In the genomic region with DNA sequence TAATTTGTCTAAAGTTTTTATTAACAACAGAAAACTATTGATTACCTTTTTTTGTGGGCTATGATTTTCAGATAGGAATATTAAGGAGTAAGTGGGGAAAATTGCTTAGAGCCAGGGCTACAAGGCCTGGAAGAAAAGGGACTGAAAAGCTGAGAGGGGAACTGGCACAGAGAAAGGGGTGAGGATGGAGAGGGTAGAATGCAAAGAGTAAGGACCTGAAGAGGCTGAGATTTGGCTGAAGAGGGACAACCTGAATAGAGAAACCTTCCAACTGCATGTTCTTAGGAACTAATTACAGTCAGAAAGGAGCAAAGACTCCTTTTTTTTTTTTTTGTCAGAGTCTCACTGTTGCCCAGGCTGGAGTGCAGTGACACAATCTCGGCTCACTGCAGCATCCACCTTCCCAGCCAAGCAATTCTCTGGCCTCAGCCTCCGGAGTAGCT, we compare ENCODE assay signal across 9 cellular contexts. TPM values are rescaled to one million over a fixed set of nuclear protein-coding genes. Genes with fewer than 3 reads are reported as not detected.
DNase-seq lines count a peak whose midpoint lies in the region; ATAC-seq and TF ChIP-seq lines count a peak whose summit lies in the region.
"Had no signal": no experiment of that assay in that cellular context is flagged by ENCODE, and none has a peak within 500 bp of the region (broad histone marks: within the 10 kb centered on the region; RNA-seq: fewer than 3 reads in every experiment).

No MANE protein-coding gene starts in this region.

- no peaks in the 10 kb centered on the region for H4K20me1 ChIP-seq in fibroblast of lung (ENCODE audit: control insufficient read depth, extremely low read depth, insufficient read depth, low read length)

- ATAC-seq in GM19455 (IDR thresholded peaks at IDR 0.05; ENCODE audit: unreplicated experiment) (no peak), HG02885 (IDR thresholded peaks at IDR 0.05; ENCODE audit: poor library complexity, unreplicated experiment) (no peak), GM19351 (IDR thresholded peaks at IDR 0.05; ENCODE audit: unreplicated experiment) (no peak)

- H3K27ac ChIP-seq in SJCRH30, result peak overlapping the region; percentile 81
- H3K27ac ChIP-seq in fibroblast of lung (ENCODE audit: insufficient read depth, low read length), result peak overlapping the region; percentile 77
- H3K27ac ChIP-seq in sigmoid colon, result peak overlapping the region; percentile 88 to 92 (median 90)

- peak overlapping the region; percentile 80 for H3K4me2 ChIP-seq in fibroblast of lung (ENCODE audit: extremely low read depth, insufficient read depth, low read length)

- no peak overlapping the region for H2AFZ ChIP-seq in fibroblast of lung (ENCODE audit: low read length)

- peaks cover 5% of the 10 kb centered on the region; the same call in 1 of the 2 replicates for H3K4me1 ChIP-seq in SJCRH30
- peaks cover 7% of the 10 kb centered on the region for H3K4me1 ChIP-seq in fibroblast of lung (ENCODE audit: control insufficient read depth, extremely low read depth, insufficient read depth, low read length)
- peaks cover 0 to 30% (median 16%) of the 10 kb centered on the region in 4 donors for H3K4me1 ChIP-seq in sigmoid colon

- no peaks in the 10 kb centered on the region for H3K27me3 ChIP-seq in SJCRH30
- H3K27me3 ChIP-seq in fibroblast of lung (ENCODE audit: control insufficient read depth, insufficient read depth, low read length), result no peaks in the 10 kb centered on the region
- no peaks in the 10 kb centered on the region for H3K27me3 ChIP-seq in sigmoid colon

- TF ChIP-seq CTCF in GM12875 (IDR thresholded peaks at IDR 0.05; ENCODE audit: borderline replicate concordance, insufficient read depth, low read depth, low read length), result no peak
- no peak for TF ChIP-seq CTCF in fibroblast of lung (conservative IDR thresholded peaks at IDR 0.05 in 1 of 2, IDR thresholded peaks at IDR 0.05 in 1 of 2; ENCODE audit: low read depth in 1 of 2, low read length in 2 of 2)
- TF ChIP-seq CTCF in sigmoid colon (IDR thresholded peaks at IDR 0.05), result no peak

- H3K4me3 ChIP-seq in GM12875 (ENCODE audit: low read depth, low read length) (peak overlapping the region; percentile 49), SJCRH30 (peak overlapping the region; percentile 60), fibroblast of lung (replicated peaks in 1 of 4; ENCODE audit: control extremely low read depth in 1 of 4, insufficient read depth in 1 of 4, low read depth in 3 of 4, low read length in 4 of 4) (peak overlapping the region; percentile 27 to 89 (median 50)), sigmoid colon (peak overlapping the region; percentile 34 to 53 (median 46))

- H3K79me2 ChIP-seq in fibroblast of lung (ENCODE audit: control insufficient read depth, insufficient read depth, low read length), result no peaks in the 10 kb centered on the region

- H3K36me3 ChIP-seq in SJCRH30 (0 out of 2 replicates have a peak, but pooled peaks cover 2% of the 10 kb centered on the region), fibroblast of lung (ENCODE audit: control insufficient read depth, insufficient read depth, low read length) (no peaks in the 10 kb centered on the region), sigmoid colon (peaks cover 0 to 6% (median 2%) of the 10 kb centered on the region in 4 donors)

- H3K9me3 ChIP-seq in SJCRH30 (replicated peaks), result no peaks in the 10 kb centered on the region
- no peaks in the 10 kb centered on the region for H3K9me3 ChIP-seq in fibroblast of lung (ENCODE audit: control insufficient read depth, insufficient read depth, low read depth, low read length)
- no peaks in the 10 kb centered on the region for H3K9me3 ChIP-seq in sigmoid colon

- DNase-seq in SJCRH30 (peak in 1 of 2 experiments; percentile 5), fibroblast of lung (ENCODE audit: low read depth in 2 of 2) (no peak), sigmoid colon (no peak), ureter (ENCODE audit: low spot score) (no peak)
- DNase-seq: NCI-H187 treated with DMSO at 0.1 percent for 48 hours had no signal

- peak overlapping the region; percentile 37 for H3K9ac ChIP-seq in fibroblast of lung (ENCODE audit: insufficient read depth, low read length)

- intact Hi-C loops in sigmoid colon (cut with DNase I), result loop anchor here (2.0 kb wide), 2 partner anchors 16 to 46 kb away; no protein-coding TSS in a partner anchor

- TF ChIP-seq POLR2A in sigmoid colon (IDR thresholded peaks at IDR 0.05), result no peak

- WGBS in sigmoid colon, 2 donors, result 39 to 48% methylated on average over 2 of the region's 2 CpGs

- no peak for TF ChIP-seq EP300 in sigmoid colon (IDR thresholded peaks at IDR 0.05)

RNA-seq across cellular contexts. Expression of a gene that starts 16.7 kb away (rescaled TPM):
- total RNA-seq in SJCRH30 (2014; rRNA removed; shearing (Covaris generic)), result 16.9 and 17.2 TPM in 2 replicates
- 8.7 and 14.9 TPM in 2 replicates for total RNA-seq in fibroblast of lung
- 22.7 and 26.4 TPM in 2 replicates for polyA plus RNA-seq in fibroblast of lung
- 16.4 and 19.3 TPM in 2 replicates for polyA plus RNA-seq in fibroblast of lung (2012)
- 7.1 and 16.2 TPM in 2 replicates for polyA minus RNA-seq in fibroblast of lung (ENCODE audit: low replicate concordance)
- total RNA-seq in sigmoid colon, result 10 to 100 TPM; 17.6 to 24.6 (median 19.1) TPM
- polyA plus RNA-seq in sigmoid colon, result 10 to 100 TPM in 1 of 3 donors, 1 to 10 TPM in 2; 4.4 to 25.5 (median 8.4) TPM
- 24.7 TPM for total RNA-seq in ureter

RNA-seq across cellular contexts. Expression of a gene that starts 25.6 kb away (rescaled TPM):
- total RNA-seq in SJCRH30 (2014; rRNA removed; shearing (Covaris generic)), result 0.04 TPM in 1 of 2 replicates, not detected in the other
- not detected in 2 replicates for total RNA-seq in fibroblast of lung
- polyA plus RNA-seq in fibroblast of lung, result not detected in 2 replicates
- polyA plus RNA-seq in fibroblast of lung (2012), result not detected in 2 replicates
- polyA minus RNA-seq in fibroblast of lung (ENCODE audit: low replicate concordance), result not detected in 2 replicates
- under 1 TPM in 1 of 4 donors, not detected in 3; 0.28 TPM for total RNA-seq in sigmoid colon
- polyA plus RNA-seq in sigmoid colon, result under 1 TPM in 1 of 3 donors, not detected in 2; 0.20 TPM
- total RNA-seq in ureter, result not detected

RNA-seq across cellular contexts. Expression of a gene that starts 34.2 kb away (rescaled TPM):
- 0.33 and 0.55 TPM in 2 replicates for total RNA-seq in SJCRH30 (2014; rRNA removed; shearing (Covaris generic))
- total RNA-seq in fibroblast of lung (27.7 and 33.7 TPM in 2 replicates), sigmoid colon (10 to 100 TPM in 2 of 4 donors, 1 to 10 TPM in 2; 6.5 to 18.8 (median 9.8) TPM), ureter (13.9 TPM)
- polyA plus RNA-seq in fibroblast of lung (23.0 and 33.7 TPM in 2 replicates), sigmoid colon (10 to 100 TPM in 1 of 3 donors, 1 to 10 TPM in 2; 4.8 to 26.6 (median 5.1) TPM)
- polyA plus RNA-seq in fibroblast of lung (2012), result 15.7 and 20.6 TPM in 2 replicates
- 14.9 and 40.8 TPM in 2 replicates for polyA minus RNA-seq in fibroblast of lung (ENCODE audit: low replicate concordance)
